1 cellular context compared by ENCODE assay signal in genomic region chr1:225509376-225509707, GRCh38.
TF ChIP-seq lines count a peak whose summit lies in the region.

No MANE protein-coding gene starts in this region.

TF ChIP-seq in GM23338, 12 proteins besides CTCF, POLR2A, EP300 and RAD21 (continued from another document):
- TF ChIP-seq ETS1 (IDR thresholded peaks at IDR 0.05), result no peak
- no peak for TF ChIP-seq ZNF114 (CRISPR knock-in tag; IDR thresholded peaks at IDR 0.05)
- TF ChIP-seq REST (IDR thresholded peaks at IDR 0.05; ENCODE audit: unreplicated experiment), result no peak
- no peak for TF ChIP-seq EZH2phosphoT487 (IDR thresholded peaks at IDR 0.05; ENCODE audit: unreplicated experiment)
- no peak for TF ChIP-seq CREB1 (CRISPR knock-in tag; IDR thresholded peaks at IDR 0.05; ENCODE audit: low read depth)
- TF ChIP-seq POLR2AphosphoS5 (IDR thresholded peaks at IDR 0.05; ENCODE audit: low read depth), result no peak
- TF ChIP-seq JUNB (IDR thresholded peaks at IDR 0.05; ENCODE audit: unreplicated experiment), result no peak
- no peak for TF ChIP-seq ZNF331 (CRISPR knock-in tag; IDR thresholded peaks at IDR 0.05; ENCODE audit: low read depth)
- TF ChIP-seq STAT1 (IDR thresholded peaks at IDR 0.05; ENCODE audit: unreplicated experiment), result no peak
